In genomic region chr17:72691017-72691416, GRCh38 we compare ENCODE assay signal across 19 cellular contexts.
DNase-seq lines count a peak whose midpoint lies in the region; ATAC-seq and TF ChIP-seq lines count a peak whose summit lies in the region.
"Had no signal": no experiment of that assay in that cellular context is flagged by ENCODE, and none has a peak within 500 bp of the region (broad histone marks: within the 10 kb centered on the region; RNA-seq: fewer than 3 reads in every experiment).

No MANE protein-coding gene starts in this region.

- peak overlapping the region; percentile 12 to 17; a peak in 2 of 4 replicates for H4K8ac ChIP-seq in IMR-90 (ENCODE audit: low read depth in 2 of 2, low read length in 2 of 2)

- intact Hi-C loops in IMR-90 (cut with micrococcal nuclease), result no loop called here

- no peak for TF ChIP-seq RAD21 in IMR-90 (IDR thresholded peaks at IDR 0.05; ENCODE audit: low read length)

- H3K4me3 ChIP-seq in IMR-90 (ENCODE audit: insufficient read depth, low read depth, low read length) (no peak overlapping the region), brain microvascular endothelial cell (ENCODE audit: low read depth, low read length) (no peak overlapping the region)
- H3K4me3 ChIP-seq: GM23338, HAP-1, MG63 had no signal

- no TSS peak for BruUV-seq in IMR-90 (replicated peaks; lab: Mats Ljungman, UMichigan)

- no peaks in the 10 kb centered on the region for H3K36me3 ChIP-seq in IMR-90 (ENCODE audit: control insufficient read depth, insufficient read depth, low read length)
- H3K36me3 ChIP-seq in brain microvascular endothelial cell (replicated peaks), result no peaks in the 10 kb centered on the region
- H3K36me3 ChIP-seq: BE2C, HAP-1, MG63 had no signal

- H2BK15ac ChIP-seq in IMR-90 (ENCODE audit: low read depth, low read length), result peak overlapping the region; percentile 96; the same call in 2 of the 3 replicates

- H3K14ac ChIP-seq in IMR-90 (replicated peaks; ENCODE audit: low read depth, low read length), result peak overlapping the region; percentile 81

- no peaks in the 10 kb centered on the region for H3K27me3 ChIP-seq in IMR-90 (ENCODE audit: control insufficient read depth, insufficient read depth, low read length)
- no peaks in the 10 kb centered on the region for H3K27me3 ChIP-seq in brain microvascular endothelial cell (replicated peaks)
- H3K27me3 ChIP-seq: BE2C, MG63 had no signal

- DNase-seq in stimulated activated naive CD8-positive, alpha-beta T cell treated with anti-CD3 and anti-CD28 coated beads, Interleukin-15, amount 100 ng/mL, for 72 hours, result no peak
- no peak for DNase-seq in stimulated activated naive CD8-positive, alpha-beta T cell treated with anti-CD3 and anti-CD28 coated beads, Interleukin-15, Interleukin-2, amounts not matched to agents 100 U/mL and 50 U/mL, for 24 hours
- DNase-seq in IMR-90 (peak; percentile 53), brain microvascular endothelial cell (no peak), SKM-1 treated with dmso at 0.1 percent for 144 hours (lab: John Stamatoyannopoulos, UW; ENCODE audit: unreplicated experiment) (no peak), GM19240 (ENCODE audit: insufficient read length, low spot score) (no peak)
- DNase-seq: BE2C; CD4-positive, alpha-beta T cell; DMS153; NCI-H1417; NCI-H187; NCI-H446; NCI-H526; Right ventricle myocardium superior had no signal

- in situ Hi-C loops in IMR-90 (cut with MboI; ENCODE audit: low sequenced_read_pairs) (no loop called here), brain microvascular endothelial cell (cut with HindIII; ENCODE audit: low pct_ligation_motif_present, low sequenced_read_pairs) (no loop called here)

- POLR2A ChIA-PET in IMR-90 (lab: Charles Lee; ENCODE audit: unreplicated experiment), result no interaction called here

- TF ChIP-seq POLR2A in IMR-90 (IDR thresholded peaks at IDR 0.05; ENCODE audit: low read depth, low read length), result no peak

- H3K23ac ChIP-seq in IMR-90 (ENCODE audit: low read depth, low read length), result 0 out of 2 replicates have a peak overlapping the region, but pooled peaks have one; percentile 13

- dilution Hi-C loops in IMR-90 (cut with HindIII; ENCODE audit: low sequenced_read_pairs, unreplicated experiment), result no loop called here

- H4K5ac ChIP-seq in IMR-90 (ENCODE audit: low read depth, low read length), result no peak overlapping the region; the same call in 1 of the 2 replicates

- no peaks in the 10 kb centered on the region for H3K9me3 ChIP-seq in IMR-90 (ENCODE audit: control insufficient read depth, insufficient read depth, low read length)
- H3K9me3 ChIP-seq: BE2C, HAP-1, MG63 had no signal

- peak overlapping the region; percentile 88 for H2BK5ac ChIP-seq in IMR-90 (ENCODE audit: low read depth, low read length, poor library complexity, severe bottlenecking)

- CTCF ChIA-PET in IMR-90 (lab: Yijun Ruan, JAX), result interaction anchor here (0.8 kb wide), 1 partner anchor 131 kb away, joined by 4 read pairs; no protein-coding TSS in a partner anchor

- peak overlapping the region; percentile 27; the same call in 1 of the 2 replicates for H3K4me2 ChIP-seq in IMR-90 (ENCODE audit: low read depth, low read length)
- H3K4me2 ChIP-seq: GM23338 had no signal

- peak overlapping the region; percentile 98 for H2AK5ac ChIP-seq in IMR-90 (ENCODE audit: low read depth, low read length)

- no CpG with 5 or more reads among the region's 3 CpGs for WGBS in IMR-90 (ENCODE audit: extremely low coverage in 2 of 2, insufficient read length in 1 of 2), 2 experiments

- H4K20me1 ChIP-seq in IMR-90 (ENCODE audit: insufficient read depth, low read length), result no peaks in the 10 kb centered on the region; the same call in 1 of the 2 replicates

- H3K27me3 Mint-ChIP-seq in stimulated activated naive CD8-positive, alpha-beta T cell treated with anti-CD3 and anti-CD28 coated beads, Interleukin-15, amount 100 ng/mL, for 72 hours, result no peaks in the 10 kb centered on the region
- H3K27me3 Mint-ChIP-seq: CD4-positive, alpha-beta T cell had no signal

- peak overlapping the region; percentile 80 for H2BK120ac ChIP-seq in IMR-90 (ENCODE audit: low read depth, low read length)

- H3K9me1 ChIP-seq in IMR-90 (ENCODE audit: insufficient read depth, low read length), result peaks cover 18% of the 10 kb centered on the region

- peak overlapping the region; percentile 28 for H2BK20ac ChIP-seq in IMR-90 (ENCODE audit: low read depth, low read length)

- peak overlapping the region; percentile 29 for H3K4ac ChIP-seq in IMR-90 (ENCODE audit: low read depth, low read length)

- peak overlapping the region; percentile 20 for H2AK9ac ChIP-seq in IMR-90 (replicated peaks; ENCODE audit: low read depth, low read length, poor library complexity)

- no peak for ATAC-seq in stimulated activated naive CD8-positive, alpha-beta T cell treated with anti-CD3 and anti-CD28 coated beads, Interleukin-15, amount 100 ng/mL, for 72 hours
- ATAC-seq in stimulated activated naive CD8-positive, alpha-beta T cell treated with anti-CD3 and anti-CD28 coated beads, Interleukin-15, Interleukin-2, amounts not matched to agents 100 U/mL and 50 U/mL, for 24 hours, result no peak
- ATAC-seq in IMR-90 (ENCODE audit: low read depth), result no peak
- ATAC-seq in GM19397 (IDR thresholded peaks at IDR 0.05; ENCODE audit: unreplicated experiment), result no peak
- ATAC-seq in HG02885 (IDR thresholded peaks at IDR 0.05; ENCODE audit: poor library complexity, unreplicated experiment), result no peak
- ATAC-seq: GM23338 had no signal

- H3K9me3 Mint-ChIP-seq in stimulated activated naive CD8-positive, alpha-beta T cell treated with anti-CD3 and anti-CD28 coated beads, Interleukin-15, amount 100 ng/mL, for 72 hours, result no peaks in the 10 kb centered on the region
- H3K9me3 Mint-ChIP-seq: CD4-positive, alpha-beta T cell; GM23338 had no signal

- no peak overlapping the region for H3K4me3 Mint-ChIP-seq in stimulated activated naive CD8-positive, alpha-beta T cell treated with anti-CD3 and anti-CD28 coated beads, Interleukin-15, amount 100 ng/mL, for 72 hours
- H3K4me3 Mint-ChIP-seq: CD4-positive, alpha-beta T cell; GM23338 had no signal

- peak overlapping the region; percentile 73; the same call in 1 of the 2 replicates for H3K18ac ChIP-seq in IMR-90 (ENCODE audit: low read depth, low read length)

- peak overlapping the region; percentile 86 for H4K91ac ChIP-seq in IMR-90 (ENCODE audit: insufficient read depth, low read depth, low read length)

- H3K4me1 ChIP-seq in IMR-90 (ENCODE audit: control insufficient read depth, insufficient read depth, low read length), result peaks cover 17% of the 10 kb centered on the region
- H3K4me1 ChIP-seq: HAP-1 had no signal

- H3K79me1 ChIP-seq in IMR-90 (ENCODE audit: low read depth in 1 of 2, low read length in 2 of 2), result peaks cover 0 to 4% of the 10 kb centered on the region in 2 experiments; a peak in 1 of 4 replicates

- peak overlapping the region; percentile 4; the same call in 1 of the 2 replicates for H3K27ac ChIP-seq in IMR-90 (ENCODE audit: insufficient read depth, low read length)
- peak overlapping the region; percentile 75 for H3K27ac ChIP-seq in brain microvascular endothelial cell

- peak overlapping the region; percentile 21; the same call in 1 of the 2 replicates for H3K56ac ChIP-seq in IMR-90 (ENCODE audit: extremely low read depth, insufficient read depth, low read length)

- no peaks in the 10 kb centered on the region for H3K4me1 Mint-ChIP-seq in stimulated activated naive CD8-positive, alpha-beta T cell treated with anti-CD3 and anti-CD28 coated beads, Interleukin-15, amount 100 ng/mL, for 72 hours
- H3K4me1 Mint-ChIP-seq: GM23338 had no signal

- no peak overlapping the region for H3K9ac ChIP-seq in IMR-90 (ENCODE audit: low read depth, low read length)

- peak overlapping the region; percentile 3 to 27 for H3K27ac Mint-ChIP-seq in stimulated activated naive CD8-positive, alpha-beta T cell treated with anti-CD3 and anti-CD28 coated beads, Interleukin-15, amount 100 ng/mL, for 72 hours
- H3K27ac Mint-ChIP-seq: CD4-positive, alpha-beta T cell; GM23338 had no signal

- no peak overlapping the region for H2AFZ ChIP-seq in IMR-90 (replicated peaks; ENCODE audit: low read length, poor library complexity)
- H2AFZ ChIP-seq: GM23338 had no signal

- no peak for TF ChIP-seq CTCF in IMR-90 (conservative IDR thresholded peaks at IDR 0.05; ENCODE audit: low read depth, low read length)
- no peak for TF ChIP-seq CTCF in brain microvascular endothelial cell (IDR thresholded peaks at IDR 0.05; ENCODE audit: low read depth, low read length, missing control alignments)

TF ChIP-seq in IMR-90, 13 proteins besides CTCF, POLR2A, EP300 and RAD21:
- no peak for TF ChIP-seq SMC3 (IDR thresholded peaks at IDR 0.05; ENCODE audit: low read depth, low read length)
